9 cellular contexts compared by ENCODE assay signal in genomic region chr5:91101777-91102379, GRCh38.
DNase-seq lines count a peak whose midpoint lies in the region; ATAC-seq and TF ChIP-seq lines count a peak whose summit lies in the region.
"Had no signal": no experiment of that assay in that cellular context is flagged by ENCODE, and none has a peak within 500 bp of the region (broad histone marks: within the 10 kb centered on the region; RNA-seq: fewer than 3 reads in every experiment).

No MANE protein-coding gene starts in this region.

- no peak for TF ChIP-seq POLR2A in HCT116 (IDR thresholded peaks at IDR 0.05; ENCODE audit: borderline replicate concordance, extremely low read depth, insufficient read depth, insufficient read length)

- TF ChIP-seq RAD21 in HCT116 (IDR thresholded peaks at IDR 0.05; ENCODE audit: low read depth), result peak; percentile 97

- no peak overlapping the region for H3K9ac ChIP-seq in HCT116 (ENCODE audit: low read length)
- H3K9ac ChIP-seq: BLaER1 had no signal

- POLR2A ChIA-PET in HCT116 (lab: Charles Lee), result no interaction called here

- no TSS peak for BruUV-seq in HCT116 (replicated peaks; lab: Mats Ljungman, UMichigan)

- H3K27me3 ChIP-seq in HCT116 (ENCODE audit: insufficient read depth, low read length), result no peaks in the 10 kb centered on the region
- H3K27me3 ChIP-seq in MG63, result no peaks in the 10 kb centered on the region
- H3K27me3 ChIP-seq in SJCRH30, result no peaks in the 10 kb centered on the region
- no peaks in the 10 kb centered on the region for H3K27me3 ChIP-seq in left ventricle myocardium inferior (ENCODE audit: low read depth)
- H3K27me3 ChIP-seq: BLaER1 had no signal

- TF ChIP-seq CTCF in HCT116 (IDR thresholded peaks at IDR 0.05 in 2 of 3, conservative IDR thresholded peaks at IDR 0.05 in 1 of 3; ENCODE audit: borderline replicate concordance in 1 of 3, insufficient read depth in 1 of 3, low read depth in 2 of 3, low read length in 2 of 3) (peak; percentile 71 to 95 (median 84)), left ventricle myocardium inferior (IDR thresholded peaks at IDR 0.05; ENCODE audit: borderline replicate concordance) (peak; percentile 87)

- 0 out of 2 replicates have a peak, but pooled peaks cover 2% of the 10 kb centered on the region for H3K9me2 ChIP-seq in HCT116 (ENCODE audit: insufficient read depth)

- intact Hi-C loops in HCT116 (cut with micrococcal nuclease), result loop anchor here (1.0 to 5.0 kb wide), 5 partner anchors 125 to 317 kb away; no protein-coding TSS in a partner anchor
- intact Hi-C loops in left ventricle myocardium inferior (cut with micrococcal nuclease), result loop anchor here (2.0 to 10.0 kb wide), 2 partner anchors 113 to 283 kb away; no protein-coding TSS in a partner anchor

- no peaks in the 10 kb centered on the region for H4K20me1 ChIP-seq in HCT116 (ENCODE audit: insufficient read depth)
- H4K20me1 ChIP-seq: BLaER1 had no signal

- H3K27ac ChIP-seq in HCT116 (ENCODE audit: low read depth, low read length) (no peak overlapping the region), SJCRH30 (no peak overlapping the region), left ventricle myocardium inferior (replicated peaks) (peak overlapping the region; percentile 34)
- H3K27ac ChIP-seq: BLaER1 had no signal

- peak; percentile 100 for ATAC-seq in HCT116

- RAD21 ChIA-PET in HCT116 (lab: Charles Lee; ENCODE audit: low non-redundant PET in 1 of 2, low total read pairs in 2 of 2, uncharacterized antibody in 2 of 2, unreplicated experiment in 2 of 2), result interaction anchor here in 1 of 2 experiments (0.5 kb wide), 1 partner anchor 114 kb away, joined by 3 read pairs; no protein-coding TSS in a partner anchor

- H3K79me2 ChIP-seq in HCT116 (ENCODE audit: insufficient read depth, low read length), result no peaks in the 10 kb centered on the region

- H3K9me3 ChIP-seq in HCT116 (ENCODE audit: control insufficient read depth in 1 of 2, insufficient read depth in 1 of 2, low read depth in 1 of 2, low read length in 2 of 2) (no peaks in the 10 kb centered on the region), MG63 (peaks cover 4% of the 10 kb centered on the region; the same call in 1 of the 2 replicates), SJCRH30 (replicated peaks) (no peaks in the 10 kb centered on the region), left ventricle myocardium inferior (replicated peaks) (peaks cover 8% of the 10 kb centered on the region)

- no peak overlapping the region for H3K4me3 ChIP-seq in HCT116 (replicated peaks in 1 of 2; ENCODE audit: low read depth in 1 of 2, low read length in 2 of 2)
- no peak overlapping the region for H3K4me3 ChIP-seq in MG63
- H3K4me3 ChIP-seq in SJCRH30, result no peak overlapping the region
- H3K4me3 ChIP-seq in left ventricle myocardium inferior, result no peak overlapping the region
- H3K4me3 ChIP-seq: BLaER1 had no signal

- H3K4me1 ChIP-seq in HCT116 (ENCODE audit: control insufficient read depth in 1 of 2, insufficient read depth in 2 of 2, low read length in 2 of 2) (peaks cover 0 to 4% of the 10 kb centered on the region in 2 experiments; a peak in 1 of 4 replicates), SJCRH30 (no peaks in the 10 kb centered on the region), left ventricle myocardium inferior (peaks cover 10% of the 10 kb centered on the region)

- no peaks in the 10 kb centered on the region for H3K36me3 ChIP-seq in HCT116 (ENCODE audit: control insufficient read depth in 1 of 2, insufficient read depth in 2 of 2, low read length in 2 of 2)
- H3K36me3 ChIP-seq in MG63, result no peaks in the 10 kb centered on the region
- H3K36me3 ChIP-seq in SJCRH30, result no peaks in the 10 kb centered on the region
- H3K36me3 ChIP-seq in left ventricle myocardium inferior, result no peaks in the 10 kb centered on the region
- H3K36me3 ChIP-seq: BLaER1 had no signal

- peak overlapping the region; percentile 52 for H3K4me2 ChIP-seq in HCT116 (ENCODE audit: low read length)
- H3K4me2 ChIP-seq: BLaER1 had no signal

- peak; percentile 5 for DNase-seq in DMS153 treated with DMSO at 0.1 percent for 48 hours (lab: John Stamatoyannopoulos, UW; ENCODE audit: unreplicated experiment)
- DNase-seq in DMS153 (lab: John Stamatoyannopoulos, UW), result no peak
- peak; percentile 76 for DNase-seq in HCT116 (ENCODE audit: low read depth, low spot score)
- peak; percentile 71 for DNase-seq in MG63
- DNase-seq in SJCRH30, result peak; percentile 74 to 86
- DNase-seq in amniotic stem cell (lab: John Stamatoyannopoulos, UW), result peak; percentile 69
- DNase-seq in left ventricle myocardium inferior, result peak; percentile 66
- DNase-seq in pulmonary artery endothelial cell (ENCODE audit: low read depth, low spot score), result peak; percentile 62

- CTCF ChIA-PET in HCT116 (lab: Charles Lee), result interaction anchor here (1.0 kb wide), 2 partner anchors 283 to 318 kb away, joined by 5 to 7 read pairs; no protein-coding TSS in a partner anchor

- H2AFZ ChIP-seq in HCT116 (ENCODE audit: low read depth, low read length, poor library complexity, severe bottlenecking), result peak overlapping the region; percentile 74

TF ChIP-seq in HCT116, 20 proteins besides CTCF, POLR2A, EP300 and RAD21:
- no peak for TF ChIP-seq EGR1 (IDR thresholded peaks at IDR 0.05; ENCODE audit: low read depth)
- TF ChIP-seq YY1 (IDR thresholded peaks at IDR 0.05; ENCODE audit: extremely low read depth, insufficient replicate concordance, low read depth, low read length), result peak; percentile 53
- no peak for TF ChIP-seq ZFX (IDR thresholded peaks at IDR 0.05)
- no peak for TF ChIP-seq ATF3 (IDR thresholded peaks at IDR 0.05)
- no peak for TF ChIP-seq SRF (IDR thresholded peaks at IDR 0.05; ENCODE audit: low read depth)
- TF ChIP-seq MAX (IDR thresholded peaks at IDR 0.05), result peak; percentile 25; the same call in 1 of the 2 replicates
